ENCODE assay signal across 26 cellular contexts in genomic region chr10:20841419-20841818, GRCh38.
"Had no signal": no experiment of that assay in that cellular context is flagged by ENCODE, and none has a peak within 500 bp of the region (broad histone marks: within the 10 kb centered on the region; RNA-seq: fewer than 3 reads in every experiment).

No MANE protein-coding gene starts in this region.

- H3K27ac ChIP-seq: stomach, suprapubic skin, testis, thyroid gland, tibial artery, tibial nerve, transverse colon, upper lobe of left lung, upper lobe of right lung, uterus had no signal

- H3K27me3 ChIP-seq: stomach, suprapubic skin, testis, thyroid gland, tibial artery, tibial nerve, transverse colon, upper lobe of left lung, upper lobe of right lung, uterus had no signal

- DNase-seq: stimulated activated CD4-positive, alpha-beta T cell treated with anti-CD3 and anti-CD28 coated beads, Interleukin-2, amount 100 ng/mL, for 48 hours; stimulated activated CD4-positive, alpha-beta T cell treated with anti-CD3 and anti-CD28 coated beads, Interleukin-4, amount 100 ng/mL, for 1 hour; stimulated activated CD4-positive, alpha-beta T cell treated with anti-CD3 and anti-CD28 coated beads, Interleukin-4, amount 100 ng/mL, for 24 hours; stimulated activated CD4-positive, alpha-beta T cell treated with anti-CD3 and anti-CD28 coated beads, Interleukin-4, amount 100 ng/mL, for 4 hours; stimulated activated CD8-positive, alpha-beta memory T cell treated with anti-CD3 and anti-CD28 coated beads, Interleukin-4, amount 100 ng/mL, for 48 hours; stimulated activated naive B cell treated with anti-CD40 and anti-IgM and Interleukin-4, amounts not matched to agents 10 μg/mL and 1 μg/mL and 100 μg/mL, for 72 hours; stimulated activated naive CD4-positive, alpha-beta T cell; stimulated activated naive CD4-positive, alpha-beta T cell treated with Interleukin-2 at 50 U/mL for 16 hours; stimulated activated naive CD8-positive, alpha-beta T cell treated with anti-CD3 and anti-CD28 coated beads, Interleukin-15, amount 100 ng/mL, for 72 hours; stimulated activated naive CD8-positive, alpha-beta T cell treated with anti-CD3 and anti-CD28 coated beads, Interleukin-15, Interleukin-2, amounts not matched to agents 100 U/mL and 50 U/mL, for 24 hours; stomach; substantia nigra; testis; thyroid gland; tibial artery; transverse colon; trophoblast cell; upper lobe of left lung; upper lobe of right lung; uterus had no signal

- FAIRE-seq: urothelium cell line had no signal

- ATAC-seq: stimulated activated effector memory CD8-positive, alpha-beta T cell treated with anti-CD3 and anti-CD28 coated beads, Interleukin-12 subunit alpha, Interleukin-12 subunit beta, amount 100 ng/mL, for 72 hours; stimulated activated memory B cell treated with anti-CD40 and anti-IgM and Interleukin-4, amounts not matched to agents 10 μg/mL and 1 μg/mL and 100 μg/mL, for 72 hours; stimulated activated naive B cell treated with anti-CD40 and anti-IgM and Interleukin-4, amounts not matched to agents 10 μg/mL and 1 μg/mL and 100 μg/mL, for 72 hours; stimulated activated naive CD8-positive, alpha-beta T cell treated with anti-CD3 and anti-CD28 coated beads, Interleukin-15, amount 100 ng/mL, for 72 hours; stimulated activated naive CD8-positive, alpha-beta T cell treated with anti-CD3 and anti-CD28 coated beads, Interleukin-15, Interleukin-2, amounts not matched to agents 100 U/mL and 50 U/mL, for 24 hours; upper lobe of right lung had no signal

- H3K4me3 ChIP-seq: stomach, suprapubic skin, testis, thoracic aorta, thyroid gland, tibial artery, tibial nerve, transverse colon, upper lobe of left lung, upper lobe of right lung, uterus had no signal

- H3K9me3 ChIP-seq: testis, thyroid gland, upper lobe of left lung, upper lobe of right lung, uterus had no signal

- H3K4me1 ChIP-seq: stomach, suprapubic skin, thyroid gland, tibial nerve, transverse colon, upper lobe of left lung, upper lobe of right lung, uterus had no signal

- H3K36me3 ChIP-seq: thoracic aorta, transverse colon, uterus had no signal
